ENCODE assay signal across 8 cellular contexts in genomic region chr12:110602085-110602814, GRCh38. TPM values are rescaled to one million over a fixed set of nuclear protein-coding genes. Genes with fewer than 3 reads are reported as not detected.
A peak's percentile ranks its signal among the peaks of the same experiment; 100 is the strongest.
DNase-seq lines count a peak whose midpoint lies in the region; ATAC-seq and TF ChIP-seq lines count a peak whose summit lies in the region.
"Not testable (repeated sequence)": the region's sequence is repeated elsewhere in the genome, so short reads cannot be mapped to it uniquely, and the experiment has no call there.

No MANE protein-coding gene starts in this region.

- not testable (repeated sequence) for H3K4me3 ChIP-seq in AG09309 (ENCODE audit: control insufficient read depth, low read depth, low read length); NB4 (ENCODE audit: low read depth, low read length); Panc1 (ENCODE audit: low read depth in 2 of 2, low read length in 2 of 2); dorsolateral prefrontal cortex

- in situ Hi-C loops in GM13976 (cut with MboI; ENCODE audit: low sequenced_read_pairs, unreplicated experiment): loop anchor here (5.0 to 10.0 kb wide), 3 partner anchors 90 to 283 kb away; partner anchors contain the start of gene ARPC3
- in situ Hi-C loops in Panc1 (cut with HindIII; ENCODE audit: low pct_unique_long_range_greater_than_20kb, low sequenced_read_pairs): not testable (repeated sequence)

- not testable (repeated sequence) for H3K27me3 ChIP-seq in Panc1 (ENCODE audit: control insufficient read depth, insufficient read depth, low read length); dorsolateral prefrontal cortex

- ATAC-seq in Panc1: peak; percentile 90
- ATAC-seq in activated CD8-positive, alpha-beta memory T cell treated with anti-CD3 and anti-CD28 coated beads, Interleukin-2, amount 10 ng/mL, durations not matched to agents 7 days and 5 days: peak; percentile 86

- BruUV-seq in Panc1 (replicated peaks; lab: Mats Ljungman, UMichigan): not testable (repeated sequence)

- not testable (repeated sequence) for H3K4me1 ChIP-seq in Panc1 (ENCODE audit: control insufficient read depth, insufficient read depth, low read length)

- H3K4me1 Mint-ChIP-seq in activated CD8-positive, alpha-beta memory T cell treated with anti-CD3 and anti-CD28 coated beads, Interleukin-2, amount 10 ng/mL, durations not matched to agents 7 days and 5 days: not testable (repeated sequence)

- CTCF ChIA-PET in Panc1 (lab: Charles Lee): interaction anchor here (0.6 to 3.1 kb wide), 10 partner anchors 17 to 893 kb away, joined by 3 to 11 read pairs (median 3); partner anchors contain the start of gene ARPC3
- CTCF ChIA-PET in activated CD8-positive, alpha-beta memory T cell treated with anti-CD3 and anti-CD28 coated beads, Interleukin-2, amount 10 ng/mL, durations not matched to agents 7 days and 5 days (lab: Charles Lee): interaction anchor here (0.7 to 9.2 kb wide), 47 partner anchors 8 to 500 kb away, joined by 3 to 161 read pairs (median 5); partner anchors contain the start of genes ARPC3, FAM216A, GPN3 and HVCN1

- intact Hi-C loops in Panc1 (cut with micrococcal nuclease; ENCODE audit: unreplicated experiment): loop anchor here (2.0 to 5.0 kb wide), 2 partner anchors 49 to 90 kb away; no protein-coding TSS in a partner anchor
- intact Hi-C loops in dorsolateral prefrontal cortex (cut with DNase I): loop anchor here (5.0 to 10.0 kb wide), 4 partner anchors 50 to 225 kb away; no protein-coding TSS in a partner anchor

- POLR2A ChIA-PET in Panc1 (lab: Charles Lee): interaction anchor here (0.6 kb wide), 1 partner anchor 24 kb away, joined by 5 read pairs; no protein-coding TSS in a partner anchor

- H3K4me3 Mint-ChIP-seq in activated CD8-positive, alpha-beta memory T cell treated with anti-CD3 and anti-CD28 coated beads, Interleukin-2, amount 10 ng/mL, durations not matched to agents 7 days and 5 days: not testable (repeated sequence)

- not testable (repeated sequence) for H3K27ac ChIP-seq in Panc1 (ENCODE audit: low read length)
- peak overlapping the region in 1 of 59 donors; percentile 3 for H3K27ac ChIP-seq in dorsolateral prefrontal cortex

- not testable (repeated sequence) for H3K9me3 ChIP-seq in Panc1 (ENCODE audit: control insufficient read depth, insufficient read depth, low read depth, low read length)

- TF ChIP-seq CTCF in AG09309 (IDR thresholded peaks at IDR 0.05; ENCODE audit: control insufficient read depth, insufficient read depth, low read depth, low read length, missing control alignments) (peak; percentile 67), GM13976 (IDR thresholded peaks at IDR 0.05; ENCODE audit: borderline replicate concordance, control extremely low read depth, extremely low read depth, insufficient read depth, missing control alignments) (peak; percentile 61), NB4 (IDR thresholded peaks at IDR 0.05; ENCODE audit: low read depth, low read length) (peak; percentile 81), Panc1 (IDR thresholded peaks at IDR 0.05) (peak; percentile 82), dorsolateral prefrontal cortex (IDR thresholded peaks at IDR 0.05 in 54 of 56, conservative IDR thresholded peaks at IDR 0.05 in 2 of 56; ENCODE audit: low read depth in 1 of 56, partially characterized antibody in 56 of 56) (peak; percentile 53 to 85 (median 74))

- H3K27ac Mint-ChIP-seq in activated CD8-positive, alpha-beta memory T cell treated with anti-CD3 and anti-CD28 coated beads, Interleukin-2, amount 10 ng/mL, durations not matched to agents 7 days and 5 days: peak overlapping the region; percentile 48

- not testable (repeated sequence) for DNase-seq in AG09309 (ENCODE audit: low read depth); Panc1 (ENCODE audit: low read depth, low spot score)
- DNase-seq in GM13976 (ENCODE audit: low spot score): peak; percentile 65
- peak; percentile 80 for DNase-seq in NB4 (ENCODE audit: low read depth)
- DNase-seq in activated CD8-positive, alpha-beta memory T cell treated with anti-CD3 and anti-CD28 coated beads, Interleukin-2, amount 10 ng/mL, durations not matched to agents 7 days and 5 days: peak; percentile 70
- peak in 3 of 10 donors; percentile 5 to 39 (median 15) for DNase-seq in dorsolateral prefrontal cortex
- peak; percentile 47 for DNase-seq in iris pigment epithelial cell (ENCODE audit: low read depth)
- DNase-seq in renal cortical epithelial cell (ENCODE audit: low read depth): peak; percentile 46

- not testable (repeated sequence) for H3K36me3 Mint-ChIP-seq in activated CD8-positive, alpha-beta memory T cell treated with anti-CD3 and anti-CD28 coated beads, Interleukin-2, amount 10 ng/mL, durations not matched to agents 7 days and 5 days

- not testable (repeated sequence) for H3K9me3 Mint-ChIP-seq in activated CD8-positive, alpha-beta memory T cell treated with anti-CD3 and anti-CD28 coated beads, Interleukin-2, amount 10 ng/mL, durations not matched to agents 7 days and 5 days (ENCODE audit: low read depth)

- H3K27me3 Mint-ChIP-seq in activated CD8-positive, alpha-beta memory T cell treated with anti-CD3 and anti-CD28 coated beads, Interleukin-2, amount 10 ng/mL, durations not matched to agents 7 days and 5 days: not testable (repeated sequence)

- not testable (repeated sequence) for TF ChIP-seq POLR2A in NB4 (IDR thresholded peaks at IDR 0.05; ENCODE audit: extremely low read depth, insufficient read length)

- H3K36me3 ChIP-seq in Panc1 (ENCODE audit: control insufficient read depth, insufficient read depth, low read length): not testable (repeated sequence)

RNA-seq across cellular contexts. Expression of gene TCTN1, which starts 11.7 kb away (rescaled TPM):
- total RNA-seq in Panc1 (2021; ENCODE audit: unreplicated experiment) (28.5 TPM), dorsolateral prefrontal cortex (10 to 100 TPM; 26.4 to 77.4 (median 40.6) TPM), renal cortical epithelial cell (11.8 and 56.2 TPM in 2 replicates)
- 22.4 TPM for polyA plus RNA-seq in Panc1 (2012; ENCODE audit: insufficient read length)
- 1 to 10 TPM; 5.5 to 5.8 TPM for total RNA-seq in activated CD8-positive, alpha-beta memory T cell treated with anti-CD3 and anti-CD28 coated beads, Interleukin-2, amount 10 ng/mL, durations not matched to agents 7 days and 5 days

RNA-seq across cellular contexts. Expression of gene PPTC7, which starts 19.1 kb away (rescaled TPM):
- total RNA-seq in Panc1 (2021; ENCODE audit: unreplicated experiment) (18.4 TPM), dorsolateral prefrontal cortex (10 to 100 TPM; 13.6 to 36.5 (median 24.6) TPM), renal cortical epithelial cell (10.6 and 21.3 TPM in 2 replicates)
- polyA plus RNA-seq in Panc1 (2012; ENCODE audit: insufficient read length): 8.0 TPM
- total RNA-seq in activated CD8-positive, alpha-beta memory T cell treated with anti-CD3 and anti-CD28 coated beads, Interleukin-2, amount 10 ng/mL, durations not matched to agents 7 days and 5 days: 10 to 100 TPM; 23.2 to 32.9 TPM
